Comparison of ENCODE assay signal across 11 cellular contexts in genomic region chr18:79624356-79624961, GRCh38. TPM values are rescaled to one million over a fixed set of nuclear protein-coding genes. Genes with fewer than 3 reads are reported as not detected.
DNase-seq lines count a peak whose midpoint lies in the region; ATAC-seq and TF ChIP-seq lines count a peak whose summit lies in the region.
"Had no signal": no experiment of that assay in that cellular context is flagged by ENCODE, and none has a peak within 500 bp of the region (broad histone marks: within the 10 kb centered on the region; RNA-seq: fewer than 3 reads in every experiment).

No MANE protein-coding gene starts in this region.

- POLR2A ChIA-PET in OCI-LY7 (lab: Charles Lee): no interaction called here

- H3K27me3 ChIP-seq in left ventricle myocardium inferior (ENCODE audit: low read depth): peaks cover 57% of the 10 kb centered on the region

- peak overlapping the region; percentile 58; the same call in 1 of the 2 replicates for H2AFZ ChIP-seq in OCI-LY7 (ENCODE audit: low read length)

- H3K27ac ChIP-seq in left ventricle myocardium inferior (replicated peaks) (no peak overlapping the region), OCI-LY7 (ENCODE audit: low read depth, low read length, poor library complexity, severe bottlenecking) (no peak overlapping the region)
- H3K27ac ChIP-seq: RWPE1 had no signal

- H3K9me2 ChIP-seq in OCI-LY7 (ENCODE audit: insufficient read depth, low read length): no peaks in the 10 kb centered on the region

- DNase-seq in left cardiac atrium (peak; percentile 6), left ventricle myocardium inferior (no peak), OCI-LY7 (ENCODE audit: low spot score) (peak; percentile 37), NCI-H748 (lab: John Stamatoyannopoulos, UW; ENCODE audit: unreplicated experiment) (no peak), superior temporal gyrus (ENCODE audit: extremely low spot score) (no peak), HK-2 (ENCODE audit: unreplicated experiment) (no peak), NCI-H1105 (lab: John Stamatoyannopoulos, UW) (no peak)
- DNase-seq: stimulated activated CD4-positive, alpha-beta T cell treated with anti-CD3 and anti-CD28 coated beads, Interleukin-4, amount 100 ng/mL, for 1 hour had no signal

- TF ChIP-seq CTCF in left ventricle myocardium inferior (IDR thresholded peaks at IDR 0.05; ENCODE audit: borderline replicate concordance) (no peak), OCI-LY7 (conservative IDR thresholded peaks at IDR 0.05; ENCODE audit: low read length) (no peak)

- no peak for ATAC-seq in left cardiac atrium
- peak; percentile 21 for ATAC-seq in HG02938 (IDR thresholded peaks at IDR 0.05; ENCODE audit: unreplicated experiment)

- no peaks in the 10 kb centered on the region for H4K20me1 ChIP-seq in OCI-LY7 (ENCODE audit: insufficient read depth, low read length)

- intact Hi-C loops in left cardiac atrium (cut with DNase I): no loop called here
- intact Hi-C loops in left ventricle myocardium inferior (cut with micrococcal nuclease): no loop called here
- intact Hi-C loops in OCI-LY7 (cut with micrococcal nuclease; ENCODE audit: unreplicated experiment): no loop called here

- H3K36me3 ChIP-seq in left ventricle myocardium inferior: no peaks in the 10 kb centered on the region
- H3K36me3 ChIP-seq in OCI-LY7 (ENCODE audit: insufficient read depth, low read length): no peaks in the 10 kb centered on the region
- H3K36me3 ChIP-seq: left lung had no signal

- H3K79me2 ChIP-seq in OCI-LY7 (ENCODE audit: insufficient read depth, low read depth, low read length): no peaks in the 10 kb centered on the region

- CTCF ChIA-PET in OCI-LY7 (lab: Charles Lee; ENCODE audit: unreplicated experiment): no interaction called here

- BruUV-seq in OCI-LY7 (replicated peaks; lab: Mats Ljungman, UMichigan): no TSS peak

- no peaks in the 10 kb centered on the region for H3K4me1 ChIP-seq in left ventricle myocardium inferior
- H3K4me1 ChIP-seq in OCI-LY7 (ENCODE audit: insufficient read depth, low read length, poor library complexity, severe bottlenecking): peaks cover 17% of the 10 kb centered on the region

- peak overlapping the region; percentile 61 for H3K4me2 ChIP-seq in OCI-LY7 (ENCODE audit: low read length)

- H3K4me3 ChIP-seq in left ventricle myocardium inferior (no peak overlapping the region), OCI-LY7 (ENCODE audit: low read depth, low read length, poor library complexity, severe bottlenecking) (peak overlapping the region; percentile 34)
- H3K4me3 ChIP-seq: left lung had no signal

- H3K9me3 ChIP-seq in left ventricle myocardium inferior (replicated peaks) (no peaks in the 10 kb centered on the region), OCI-LY7 (ENCODE audit: low read length) (no peaks in the 10 kb centered on the region)
- H3K9me3 ChIP-seq: left lung had no signal

RNA-seq across cellular contexts. Expression of gene CTDP1, which starts 55.1 kb away (rescaled TPM):
- total RNA-seq in left cardiac atrium: 10 to 100 TPM in 1 of 2 donors, 1 to 10 TPM in 1; 9.7 to 11.7 TPM
- 7.5 TPM for total RNA-seq in left ventricle myocardium inferior
- total RNA-seq in OCI-LY7 (2014; rRNA removed; shearing (Covaris generic)): 9.6 and 11.9 TPM in 2 replicates
- 11.3 and 15.4 TPM in 2 replicates for total RNA-seq in OCI-LY7 (2022)

Comparison
In these comparisons a context has a peak if more than half of its experiments do, and no peak if none do; other contexts are left out.
1. DNase-seq: peak in left cardiac atrium (single experiment) and OCI-LY7 (single experiment); none in left ventricle myocardium inferior (single experiment), NCI-H748 (single experiment), superior temporal gyrus (single experiment), HK-2 (single experiment) and NCI-H1105 (single experiment).